1 cellular context compared by ENCODE assay signal in genomic region chr6:142683688-142684087, GRCh38.
TF ChIP-seq lines count a peak whose summit lies in the region.

No MANE protein-coding gene starts in this region.

TF ChIP-seq in GM23338, 12 proteins besides CTCF, POLR2A, EP300 and RAD21 (continued from another document):
- TF ChIP-seq, protein P1, sequence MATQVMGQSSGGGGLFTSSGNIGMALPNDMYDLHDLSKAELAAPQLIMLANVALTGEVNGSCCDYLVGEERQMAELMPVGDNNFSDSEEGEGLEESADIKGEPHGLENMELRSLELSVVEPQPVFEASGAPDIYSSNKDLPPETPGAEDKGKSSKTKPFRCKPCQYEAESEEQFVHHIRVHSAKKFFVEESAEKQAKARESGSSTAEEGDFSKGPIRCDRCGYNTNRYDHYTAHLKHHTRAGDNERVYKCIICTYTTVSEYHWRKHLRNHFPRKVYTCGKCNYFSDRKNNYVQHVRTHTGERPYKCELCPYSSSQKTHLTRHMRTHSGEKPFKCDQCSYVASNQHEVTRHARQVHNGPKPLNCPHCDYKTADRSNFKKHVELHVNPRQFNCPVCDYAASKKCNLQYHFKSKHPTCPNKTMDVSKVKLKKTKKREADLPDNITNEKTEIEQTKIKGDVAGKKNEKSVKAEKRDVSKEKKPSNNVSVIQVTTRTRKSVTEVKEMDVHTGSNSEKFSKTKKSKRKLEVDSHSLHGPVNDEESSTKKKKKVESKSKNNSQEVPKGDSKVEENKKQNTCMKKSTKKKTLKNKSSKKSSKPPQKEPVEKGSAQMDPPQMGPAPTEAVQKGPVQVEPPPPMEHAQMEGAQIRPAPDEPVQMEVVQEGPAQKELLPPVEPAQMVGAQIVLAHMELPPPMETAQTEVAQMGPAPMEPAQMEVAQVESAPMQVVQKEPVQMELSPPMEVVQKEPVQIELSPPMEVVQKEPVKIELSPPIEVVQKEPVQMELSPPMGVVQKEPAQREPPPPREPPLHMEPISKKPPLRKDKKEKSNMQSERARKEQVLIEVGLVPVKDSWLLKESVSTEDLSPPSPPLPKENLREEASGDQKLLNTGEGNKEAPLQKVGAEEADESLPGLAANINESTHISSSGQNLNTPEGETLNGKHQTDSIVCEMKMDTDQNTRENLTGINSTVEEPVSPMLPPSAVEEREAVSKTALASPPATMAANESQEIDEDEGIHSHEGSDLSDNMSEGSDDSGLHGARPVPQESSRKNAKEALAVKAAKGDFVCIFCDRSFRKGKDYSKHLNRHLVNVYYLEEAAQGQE (IDR thresholded peaks at IDR 0.05; ENCODE audit: unreplicated experiment), result no peak
